15 cellular contexts compared by ENCODE assay signal in the genomic region with DNA sequence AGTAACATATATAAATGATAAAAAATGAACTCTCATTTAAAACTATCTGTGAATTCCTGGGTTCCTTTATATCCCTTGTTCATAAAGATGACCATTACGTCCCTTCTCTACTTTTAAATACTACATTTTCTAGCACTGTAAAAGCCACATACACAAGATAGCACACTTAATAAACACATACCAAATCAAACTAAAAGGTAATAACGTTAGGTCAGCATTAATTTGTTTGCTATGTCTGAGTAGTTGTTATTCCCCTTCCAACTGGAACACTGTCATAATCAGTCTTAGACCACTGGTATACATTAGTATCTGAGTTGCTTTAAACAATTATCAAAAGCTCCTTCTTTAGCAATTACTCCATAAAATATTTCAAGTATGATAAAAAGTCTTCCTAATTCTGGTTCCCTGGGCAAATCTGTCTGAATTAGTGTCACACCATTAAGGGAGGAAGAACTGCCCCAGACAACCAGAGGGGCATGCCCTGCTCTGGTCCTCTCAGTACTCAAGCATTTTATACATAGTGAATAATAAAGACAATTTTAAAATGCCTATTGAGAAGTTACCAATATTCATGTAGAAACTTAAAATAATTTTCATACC.
DNase-seq lines count a peak whose midpoint lies in the region; ATAC-seq and TF ChIP-seq lines count a peak whose summit lies in the region.
"Had no signal": no experiment of that assay in that cellular context is flagged by ENCODE, and none has a peak within 500 bp of the region (broad histone marks: within the 10 kb centered on the region; RNA-seq: fewer than 3 reads in every experiment).

No MANE protein-coding gene starts in this region.

- peak overlapping the region; percentile 27 for H3K4me3 Mint-ChIP-seq in memory B cell

- peaks cover 12 to 29% of the 10 kb centered on the region in 2 experiments for H3K4me1 ChIP-seq in SK-N-SH (ENCODE audit: control insufficient read depth in 1 of 2, insufficient read depth in 2 of 2, low read depth in 1 of 2, low read length in 1 of 2)
- peaks cover 24% of the 10 kb centered on the region for H3K4me1 ChIP-seq in SJCRH30
- peaks cover 15% of the 10 kb centered on the region for H3K4me1 ChIP-seq in PC-9 (replicated peaks; ENCODE audit: insufficient read depth)
- H3K4me1 ChIP-seq: ascending aorta, upper lobe of right lung had no signal

- CTCF ChIA-PET in SK-N-SH (lab: Yijun Ruan, JAX) = no interaction called here
- CTCF ChIA-PET in PC-9 (lab: Charles Lee) = no interaction called here

- no peak overlapping the region for H3K4me3 ChIP-seq in SK-N-SH (ENCODE audit: low read depth in 2 of 2, low read length in 1 of 2)
- no peak overlapping the region for H3K4me3 ChIP-seq in SJCRH30
- no peak overlapping the region for H3K4me3 ChIP-seq in PC-9
- H3K4me3 ChIP-seq: left lung, upper lobe of right lung had no signal

- H3K36me3 ChIP-seq in SK-N-SH (replicated peaks in 1 of 2; ENCODE audit: control insufficient read depth in 1 of 2, insufficient read depth in 2 of 2, low read length in 1 of 2) (peaks cover 0 to 4% of the 10 kb centered on the region in 2 experiments), SJCRH30 (0 out of 2 replicates have a peak, but pooled peaks cover 3% of the 10 kb centered on the region), PC-9 (ENCODE audit: low read depth) (no peaks in the 10 kb centered on the region)
- H3K36me3 ChIP-seq: left lung, upper lobe of right lung had no signal

- H3K27me3 Mint-ChIP-seq in memory B cell = no peaks in the 10 kb centered on the region

- no peaks in the 10 kb centered on the region for H3K9me3 Mint-ChIP-seq in memory B cell

- peaks cover 29% of the 10 kb centered on the region for H3F3A ChIP-seq in SK-N-SH (replicated peaks; ENCODE audit: insufficient read depth)
- peaks cover 20% of the 10 kb centered on the region for H3F3A ChIP-seq in PC-9 (ENCODE audit: insufficient read depth, low read depth)

- intact Hi-C loops in PC-9 (cut with micrococcal nuclease; ENCODE audit: unreplicated experiment) = no loop called here

- H3K9me2 ChIP-seq in SK-N-SH (no peaks in the 10 kb centered on the region), PC-9 (ENCODE audit: insufficient read depth) (no peaks in the 10 kb centered on the region)

- TF ChIP-seq EP300 in SK-N-SH (IDR thresholded peaks at IDR 0.05; ENCODE audit: borderline replicate concordance in 1 of 2, low read depth in 1 of 2, low read length in 1 of 2) = no peak

- H4K20me1 ChIP-seq in SK-N-SH (ENCODE audit: insufficient read depth) = no peaks in the 10 kb centered on the region
- H4K20me1 ChIP-seq in PC-9 (ENCODE audit: insufficient read depth) = no peaks in the 10 kb centered on the region

- H3K27me3 ChIP-seq in SK-N-SH (ENCODE audit: insufficient read depth) = no peaks in the 10 kb centered on the region
- no peaks in the 10 kb centered on the region for H3K27me3 ChIP-seq in SJCRH30
- H3K27me3 ChIP-seq in PC-9 (ENCODE audit: insufficient read depth, low read depth) = no peaks in the 10 kb centered on the region
- H3K27me3 ChIP-seq: ascending aorta, left lung, upper lobe of right lung had no signal

- H3K9me3 ChIP-seq in SK-N-SH = no peaks in the 10 kb centered on the region
- no peaks in the 10 kb centered on the region for H3K9me3 ChIP-seq in SJCRH30 (replicated peaks)
- H3K9me3 ChIP-seq in PC-9 (ENCODE audit: insufficient read depth, low read depth) = no peaks in the 10 kb centered on the region
- H3K9me3 ChIP-seq: ascending aorta, left lung, upper lobe of right lung had no signal

- DNase-seq in SK-N-SH (no peak), SJCRH30 (no peak), memory B cell (ENCODE audit: low spot score in 2 of 2) (no peak), PC-9 (no peak), NCI-H748 (lab: John Stamatoyannopoulos, UW; ENCODE audit: unreplicated experiment) (no peak)
- DNase-seq: DMS79, head of caudate nucleus, left lung, nucleus accumbens, small intestine, upper lobe of right lung had no signal

- TF ChIP-seq RAD21 in SK-N-SH (IDR thresholded peaks at IDR 0.05; ENCODE audit: low read length) = no peak

- H3K4me2 ChIP-seq in SK-N-SH (no peak overlapping the region), PC-9 (no peak overlapping the region)

- peaks cover 8% of the 10 kb centered on the region for H3K36me3 Mint-ChIP-seq in memory B cell

- H3K27ac Mint-ChIP-seq in memory B cell = peak overlapping the region; percentile 92

- peak overlapping the region in 1 of 2 experiments; percentile 2; a peak in 1 of 4 replicates for H3K27ac ChIP-seq in SK-N-SH (ENCODE audit: low read depth in 2 of 2, low read length in 1 of 2)
- H3K27ac ChIP-seq in SJCRH30 = peak overlapping the region; percentile 30; the same call in 1 of the 2 replicates
- H3K27ac ChIP-seq in PC-9 = no peak overlapping the region
- H3K27ac ChIP-seq: upper lobe of right lung had no signal

- H3K9ac ChIP-seq in SK-N-SH = no peak overlapping the region

- TF ChIP-seq CTCF in SK-N-SH (IDR thresholded peaks at IDR 0.05) (no peak), PC-9 (conservative IDR thresholded peaks at IDR 0.05) (no peak)

- H3K4me1 Mint-ChIP-seq in memory B cell = peaks cover 20% of the 10 kb centered on the region

- ATAC-seq in SK-N-SH treated with all-trans-retinoic acid at 6 μM for 48 hours (no peak), GM21360 (IDR thresholded peaks at IDR 0.05; ENCODE audit: unreplicated experiment) (peak; percentile 2), memory B cell (ENCODE audit: low read depth) (peak; percentile 10), HG02759 (IDR thresholded peaks at IDR 0.05; ENCODE audit: unreplicated experiment) (no peak)

- no peak overlapping the region for H2AFZ ChIP-seq in SK-N-SH (ENCODE audit: low read depth)
- H2AFZ ChIP-seq in PC-9 = no peak overlapping the region

- H3K79me2 ChIP-seq in SK-N-SH (ENCODE audit: insufficient read depth) (no peaks in the 10 kb centered on the region), PC-9 (ENCODE audit: low read depth) (no peaks in the 10 kb centered on the region)

- no TSS peak for BruUV-seq in PC-9 (replicated peaks; lab: Mats Ljungman, UMichigan)

- POLR2A ChIA-PET in SK-N-SH (lab: Yijun Ruan, JAX) (no interaction called here), PC-9 (lab: Charles Lee; ENCODE audit: unreplicated experiment) (no interaction called here)

- 87% methylated on average over 2 of the region's 2 CpGs for WGBS in SK-N-SH (ENCODE audit: low lambda C conversion rate)

TF ChIP-seq in SK-N-SH treated with all-trans-retinoic acid at 6 μM for 48 hours, 23 proteins besides CTCF, POLR2A, EP300 and RAD21:
- TF ChIP-seq, protein P1, sequence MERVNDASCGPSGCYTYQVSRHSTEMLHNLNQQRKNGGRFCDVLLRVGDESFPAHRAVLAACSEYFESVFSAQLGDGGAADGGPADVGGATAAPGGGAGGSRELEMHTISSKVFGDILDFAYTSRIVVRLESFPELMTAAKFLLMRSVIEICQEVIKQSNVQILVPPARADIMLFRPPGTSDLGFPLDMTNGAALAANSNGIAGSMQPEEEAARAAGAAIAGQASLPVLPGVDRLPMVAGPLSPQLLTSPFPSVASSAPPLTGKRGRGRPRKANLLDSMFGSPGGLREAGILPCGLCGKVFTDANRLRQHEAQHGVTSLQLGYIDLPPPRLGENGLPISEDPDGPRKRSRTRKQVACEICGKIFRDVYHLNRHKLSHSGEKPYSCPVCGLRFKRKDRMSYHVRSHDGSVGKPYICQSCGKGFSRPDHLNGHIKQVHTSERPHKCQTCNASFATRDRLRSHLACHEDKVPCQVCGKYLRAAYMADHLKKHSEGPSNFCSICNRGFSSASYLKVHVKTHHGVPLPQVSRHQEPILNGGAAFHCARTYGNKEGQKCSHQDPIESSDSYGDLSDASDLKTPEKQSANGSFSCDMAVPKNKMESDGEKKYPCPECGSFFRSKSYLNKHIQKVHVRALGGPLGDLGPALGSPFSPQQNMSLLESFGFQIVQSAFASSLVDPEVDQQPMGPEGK (CRISPR knock-in tag; IDR thresholded peaks at IDR 0.05; ENCODE audit: borderline replicate concordance) = no peak
- peak; percentile 62 for TF ChIP-seq ISL1 (CRISPR knock-in tag; IDR thresholded peaks at IDR 0.05)

TF ChIP-seq in SK-N-SH, 30 proteins besides CTCF, POLR2A, EP300 and RAD21:
- TF ChIP-seq EZH2phosphoT487 (IDR thresholded peaks at IDR 0.05; ENCODE audit: borderline replicate concordance, low read depth) (no peak), POLR2AphosphoS5 (IDR thresholded peaks at IDR 0.05; ENCODE audit: low read depth, low read length) (no peak), MEF2A (IDR thresholded peaks at IDR 0.05; ENCODE audit: borderline replicate concordance, low read depth) (no peak), FOXM1 (IDR thresholded peaks at IDR 0.05; ENCODE audit: low read depth) (no peak), SMC3 (IDR thresholded peaks at IDR 0.05; ENCODE audit: low read depth, low read length) (no peak)
- TF ChIP-seq, protein P2, sequence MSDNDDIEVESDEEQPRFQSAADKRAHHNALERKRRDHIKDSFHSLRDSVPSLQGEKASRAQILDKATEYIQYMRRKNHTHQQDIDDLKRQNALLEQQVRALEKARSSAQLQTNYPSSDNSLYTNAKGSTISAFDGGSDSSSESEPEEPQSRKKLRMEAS (IDR thresholded peaks at IDR 0.05; ENCODE audit: low read depth) = no peak
- TF ChIP-seq, protein P3, sequence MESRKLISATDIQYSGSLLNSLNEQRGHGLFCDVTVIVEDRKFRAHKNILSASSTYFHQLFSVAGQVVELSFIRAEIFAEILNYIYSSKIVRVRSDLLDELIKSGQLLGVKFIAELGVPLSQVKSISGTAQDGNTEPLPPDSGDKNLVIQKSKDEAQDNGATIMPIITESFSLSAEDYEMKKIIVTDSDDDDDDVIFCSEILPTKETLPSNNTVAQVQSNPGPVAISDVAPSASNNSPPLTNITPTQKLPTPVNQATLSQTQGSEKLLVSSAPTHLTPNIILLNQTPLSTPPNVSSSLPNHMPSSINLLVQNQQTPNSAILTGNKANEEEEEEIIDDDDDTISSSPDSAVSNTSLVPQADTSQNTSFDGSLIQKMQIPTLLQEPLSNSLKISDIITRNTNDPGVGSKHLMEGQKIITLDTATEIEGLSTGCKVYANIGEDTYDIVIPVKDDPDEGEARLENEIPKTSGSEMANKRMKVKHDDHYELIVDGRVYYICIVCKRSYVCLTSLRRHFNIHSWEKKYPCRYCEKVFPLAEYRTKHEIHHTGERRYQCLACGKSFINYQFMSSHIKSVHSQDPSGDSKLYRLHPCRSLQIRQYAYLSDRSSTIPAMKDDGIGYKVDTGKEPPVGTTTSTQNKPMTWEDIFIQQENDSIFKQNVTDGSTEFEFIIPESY (IDR thresholded peaks at IDR 0.05; ENCODE audit: borderline replicate concordance, low read depth) = no peak

Comparison
In these comparisons a context has a peak if more than half of its experiments do, and no peak if none do; other contexts are left out.
1. ATAC-seq: peak in GM21360 (single experiment) and memory B cell (single experiment); none in SK-N-SH treated with all-trans-retinoic acid at 6 μM for 48 hours (single experiment) and HG02759 (single experiment).